Comparison of ENCODE assay signal across 8 cellular contexts in genomic region chr21:45551316-45551715, GRCh38. TPM values are rescaled to one million over a fixed set of nuclear protein-coding genes. Genes with fewer than 3 reads are reported as not detected.
DNase-seq lines count a peak whose midpoint lies in the region; ATAC-seq and TF ChIP-seq lines count a peak whose summit lies in the region.

No MANE protein-coding gene starts in this region.

- H3K4me1 ChIP-seq in DOHH2 (ENCODE audit: control insufficient read depth, low read length) = peaks cover 36% of the 10 kb centered on the region

- H3K4me3 Mint-ChIP-seq in naive B cell = peak overlapping the region; percentile 77 to 89 (median 82)

- peak overlapping the region; percentile 82 to 97 (median 92) for H3K27ac Mint-ChIP-seq in naive B cell

- DNase-seq in NB4 (ENCODE audit: low read depth) = peak; percentile 70
- DNase-seq in astrocyte of the spinal cord (ENCODE audit: low read depth, low spot score) = peak; percentile 71
- DNase-seq in naive B cell = no peak
- no peak for DNase-seq in NCI-H345 (lab: John Stamatoyannopoulos, UW)
- no peak for DNase-seq in middle frontal gyrus (ENCODE audit: extremely low spot score, low spot score)

- peaks cover 13% of the 10 kb centered on the region for H3F3A ChIP-seq in DOHH2 (ENCODE audit: control insufficient read depth, insufficient read depth)

- no peaks in the 10 kb centered on the region for H3K9me2 ChIP-seq in DOHH2 (replicated peaks; ENCODE audit: control insufficient read depth, low read length)

- no peak overlapping the region for H3K4me3 ChIP-seq in DOHH2 (ENCODE audit: low read length)
- peak overlapping the region; percentile 43 for H3K4me3 ChIP-seq in NB4 (ENCODE audit: low read depth, low read length)
- no peak overlapping the region for H3K4me3 ChIP-seq in astrocyte of the spinal cord (ENCODE audit: low read depth, low read length)

- H3K36me3 Mint-ChIP-seq in naive B cell = no peaks in the 10 kb centered on the region

- no peaks in the 10 kb centered on the region for H3K36me3 ChIP-seq in DOHH2 (ENCODE audit: control insufficient read depth, low read length)

- no peaks in the 10 kb centered on the region for H3K27me3 Mint-ChIP-seq in naive B cell

- H3K4me1 Mint-ChIP-seq in naive B cell = peaks cover 34 to 43% (median 36%) of the 10 kb centered on the region in 3 donors

- peak overlapping the region; percentile 40 for H3K4me2 ChIP-seq in DOHH2 (ENCODE audit: low read length)

- H3K9me3 Mint-ChIP-seq in naive B cell = no peaks in the 10 kb centered on the region

- TF ChIP-seq POLR2A in NB4 (IDR thresholded peaks at IDR 0.05; ENCODE audit: extremely low read depth, insufficient read length) = no peak

- no peak for TF ChIP-seq CTCF in DOHH2 (IDR thresholded peaks at IDR 0.05; ENCODE audit: low read depth, low read length, poor library complexity, severe bottlenecking)
- TF ChIP-seq CTCF in NB4 (IDR thresholded peaks at IDR 0.05; ENCODE audit: low read depth, low read length) = no peak
- TF ChIP-seq CTCF in astrocyte of the spinal cord (IDR thresholded peaks at IDR 0.05; ENCODE audit: low read depth, low read length) = no peak

- no peaks in the 10 kb centered on the region for H3K79me2 ChIP-seq in DOHH2 (ENCODE audit: control insufficient read depth, low read length)

- H3K27ac ChIP-seq in DOHH2 (ENCODE audit: low read depth, low read length) = no peak overlapping the region

- ATAC-seq in naive B cell (ENCODE audit: low read depth in 2 of 2) (no peak), HG03175 (IDR thresholded peaks at IDR 0.05; ENCODE audit: unreplicated experiment) (no peak), HG03139 (IDR thresholded peaks at IDR 0.05; ENCODE audit: unreplicated experiment) (no peak)

- no peaks in the 10 kb centered on the region; the same call in 1 of the 2 replicates for H3K9me3 ChIP-seq in DOHH2 (ENCODE audit: control insufficient read depth, insufficient read depth, low read length)

- H3K27me3 ChIP-seq in DOHH2 (ENCODE audit: control insufficient read depth, low read length) = peaks cover 58% of the 10 kb centered on the region

- in situ Hi-C loops in astrocyte of the spinal cord (cut with HindIII; ENCODE audit: low sequenced_read_pairs) = no loop called here

- peaks cover 18% of the 10 kb centered on the region for H4K20me1 ChIP-seq in DOHH2 (ENCODE audit: control insufficient read depth, insufficient read depth, low read depth, low read length)

RNA-seq across cellular contexts. Expression of gene SLC19A1, which starts 9.1 kb away (rescaled TPM):
- 10 to 100 TPM in 1 of 6 donors, 1 to 10 TPM in 5; 2.9 to 20.0 (median 4.3) TPM for polyA plus RNA-seq in naive B cell (ENCODE audit: low read depth in 6 of 6)

Comparison
In these comparisons a context has a peak if more than half of its experiments do, and no peak if none do; other contexts are left out.
1. DNase-seq: peak in NB4 (single experiment) and astrocyte of the spinal cord (single experiment); none in naive B cell (single experiment), NCI-H345 (single experiment) and middle frontal gyrus (single experiment).